In the genomic region with DNA sequence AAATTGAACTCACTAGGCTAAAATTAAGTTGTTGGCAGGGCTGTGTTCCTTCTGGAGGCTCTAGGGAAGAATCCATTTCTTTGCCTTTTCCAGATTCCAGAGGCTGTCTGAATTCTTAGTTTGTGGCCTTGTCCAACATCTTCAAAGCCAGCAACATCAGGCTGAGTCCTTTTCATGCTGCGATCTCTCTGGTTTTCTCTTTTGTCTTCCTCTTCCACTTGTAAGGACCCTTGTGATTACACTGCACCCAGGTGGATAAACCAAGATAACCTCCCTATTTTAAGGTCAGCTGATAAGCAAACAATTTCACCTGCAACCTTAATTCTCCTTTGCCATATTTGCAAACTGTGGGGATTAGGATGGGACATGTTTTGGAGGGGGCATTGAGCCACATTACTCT, we compare ENCODE assay signal across 30 cellular contexts.
"Had no signal": no experiment of that assay in that cellular context is flagged by ENCODE, and none has a peak within 500 bp of the region (broad histone marks: within the 10 kb centered on the region; RNA-seq: fewer than 3 reads in every experiment).

No MANE protein-coding gene starts in this region.

- H3K27ac Mint-ChIP-seq: naive thymus-derived CD4-positive, alpha-beta T cell; natural killer cell treated with Interleukin-12 subunit alpha and Interleukin-12 subunit beta and Interleukin-15 and Interleukin-18, amount 100 ng/mL, for 72 hours; stimulated activated effector memory CD8-positive, alpha-beta T cell treated with anti-CD3 and anti-CD28 coated beads, Interleukin-12 subunit alpha, Interleukin-12 subunit beta, amount 100 ng/mL, for 72 hours; stimulated activated naive CD8-positive, alpha-beta T cell treated with anti-CD3 and anti-CD28 coated beads, Interleukin-15, Interleukin-2, amounts not matched to agents 100 ng/mL and 50 ng/mL, for 24 hours had no signal

- H3K9me3 Mint-ChIP-seq: natural killer cell treated with Interleukin-12 subunit alpha and Interleukin-12 subunit beta and Interleukin-15 and Interleukin-18, amount 100 ng/mL, for 72 hours; stimulated activated effector memory CD8-positive, alpha-beta T cell treated with anti-CD3 and anti-CD28 coated beads, Interleukin-12 subunit alpha, Interleukin-12 subunit beta, amount 100 ng/mL, for 72 hours had no signal

- H3K27me3 ChIP-seq: pancreas, sigmoid colon, spleen, suprapubic skin, tibial artery, upper lobe of right lung had no signal

- H3K27me3 Mint-ChIP-seq: naive thymus-derived CD4-positive, alpha-beta T cell; natural killer cell treated with Interleukin-12 subunit alpha and Interleukin-12 subunit beta and Interleukin-15 and Interleukin-18, amount 100 ng/mL, for 72 hours; stimulated activated naive CD8-positive, alpha-beta T cell treated with anti-CD3 and anti-CD28 coated beads, Interleukin-15, Interleukin-2, amounts not matched to agents 100 ng/mL and 50 ng/mL, for 24 hours had no signal

- ATAC-seq: left colon; mucosa of descending colon; naive thymus-derived CD4-positive, alpha-beta T cell; natural killer cell treated with Interleukin-12 subunit alpha and Interleukin-12 subunit beta and Interleukin-15 and Interleukin-18, amount 100 ng/mL, for 72 hours; pancreas; right cardiac atrium; stimulated activated effector memory CD8-positive, alpha-beta T cell treated with anti-CD3 and anti-CD28 coated beads, Interleukin-12 subunit alpha, Interleukin-12 subunit beta, amount 100 ng/mL, for 72 hours; upper lobe of right lung had no signal

- H3K4me1 ChIP-seq: left ventricle myocardium inferior, prostate gland, sigmoid colon, spleen, suprapubic skin, tibial artery, upper lobe of right lung had no signal

- H3K4me1 Mint-ChIP-seq: stimulated activated effector memory CD8-positive, alpha-beta T cell treated with anti-CD3 and anti-CD28 coated beads, Interleukin-12 subunit alpha, Interleukin-12 subunit beta, amount 100 ng/mL, for 72 hours had no signal

- H3K36me3 ChIP-seq: left ventricle myocardium inferior, pancreas, prostate gland, sigmoid colon, spleen, suprapubic skin, thoracic aorta, tibial artery, upper lobe of right lung had no signal

- H3K9me3 ChIP-seq: left ventricle myocardium inferior, mucosa of descending colon, pancreas, prostate gland, sigmoid colon, thoracic aorta, tibial artery, upper lobe of right lung had no signal

- DNase-seq: hippocampal formation; kidney glomerular epithelial cell; left colon; left ventricle myocardium inferior; midbrain; mucosa of descending colon; naive thymus-derived CD4-positive, alpha-beta T cell; nucleus accumbens; pancreas; posterior cingulate gyrus; retina; right cardiac atrium; sigmoid colon; small intestine; spleen; stimulated activated CD4-positive, alpha-beta T cell treated with anti-CD3 and anti-CD28 coated beads, Interleukin-4, amount 100 ng/mL, for 24 hours; stimulated activated naive CD4-positive, alpha-beta T cell; tibial artery; trophoblast cell; upper lobe of right lung had no signal

- H3K4me3 ChIP-seq: left ventricle myocardium inferior, lung, mucosa of descending colon, pancreas, prostate gland, sigmoid colon, spleen, suprapubic skin, thoracic aorta, tibial artery, upper lobe of right lung had no signal

- FAIRE-seq: keratinocyte, pancreas, small intestine, urothelium cell line had no signal

- H3K4me3 Mint-ChIP-seq: naive thymus-derived CD4-positive, alpha-beta T cell; natural killer cell treated with Interleukin-12 subunit alpha and Interleukin-12 subunit beta and Interleukin-15 and Interleukin-18, amount 100 ng/mL, for 72 hours; neural crest cell; stimulated activated effector memory CD8-positive, alpha-beta T cell treated with anti-CD3 and anti-CD28 coated beads, Interleukin-12 subunit alpha, Interleukin-12 subunit beta, amount 100 ng/mL, for 72 hours; stimulated activated naive CD8-positive, alpha-beta T cell treated with anti-CD3 and anti-CD28 coated beads, Interleukin-15, Interleukin-2, amounts not matched to agents 100 ng/mL and 50 ng/mL, for 24 hours had no signal

- H3K36me3 Mint-ChIP-seq: natural killer cell treated with Interleukin-12 subunit alpha and Interleukin-12 subunit beta and Interleukin-15 and Interleukin-18, amount 100 ng/mL, for 72 hours had no signal

- H3K27ac ChIP-seq: left ventricle myocardium inferior, pancreas, prostate gland, sigmoid colon, spleen, suprapubic skin, thoracic aorta, tibial artery, upper lobe of right lung had no signal
